ENCODE assay signal across 14 cellular contexts in the genomic region with DNA sequence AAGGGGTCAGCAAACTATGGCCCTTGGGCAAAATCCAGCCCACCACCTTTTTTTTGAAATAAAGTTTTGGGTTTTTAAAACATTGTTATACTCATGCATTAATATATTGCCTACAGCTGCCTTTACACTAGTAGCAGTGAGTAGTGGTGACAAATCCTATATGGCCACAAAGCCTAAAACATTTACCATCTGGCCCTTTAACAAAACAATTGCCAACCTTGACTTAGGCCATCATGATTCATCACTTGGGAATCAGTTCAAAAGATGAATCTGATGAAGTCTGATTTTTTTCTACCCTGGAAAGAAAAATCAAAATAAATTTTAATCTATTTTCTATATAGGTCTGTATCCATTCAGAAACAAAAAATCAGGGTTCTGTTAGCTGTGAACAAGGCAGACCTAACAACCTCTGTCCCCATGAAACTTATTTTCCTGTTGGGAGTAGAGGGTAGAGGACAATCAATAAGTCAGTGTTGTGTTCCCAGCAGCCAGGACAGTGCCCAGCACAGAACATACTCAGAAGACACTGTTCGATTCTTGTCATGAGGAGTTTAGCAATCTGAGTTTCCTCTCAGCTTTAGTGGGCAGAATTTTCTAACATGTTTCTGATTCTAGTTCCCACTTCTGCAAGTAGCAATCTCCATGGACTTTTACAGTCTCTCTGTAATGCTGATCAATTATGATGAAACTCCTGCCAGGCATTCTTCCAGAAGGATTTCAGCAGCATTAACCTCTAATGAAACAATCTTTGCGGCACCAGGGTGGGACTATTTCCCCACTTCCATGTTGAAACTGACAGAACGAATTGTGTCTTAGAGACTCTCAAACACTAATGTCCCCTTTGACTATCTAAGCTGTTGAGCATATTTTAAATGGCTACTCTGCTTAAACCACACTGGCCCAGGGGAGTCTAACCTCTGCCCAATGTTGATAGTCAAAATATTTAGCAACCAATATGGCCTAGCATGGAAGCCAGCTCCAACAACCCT.
DNase-seq lines count a peak whose midpoint lies in the region; ATAC-seq lines count a peak whose summit lies in the region.
"Had no signal": no experiment of that assay in that cellular context is flagged by ENCODE, and none has a peak within 500 bp of the region (broad histone marks: within the 10 kb centered on the region; RNA-seq: fewer than 3 reads in every experiment).

No MANE protein-coding gene starts in this region.

- H3K27ac Mint-ChIP-seq in effector memory CD8-positive, alpha-beta T cell, result no peak overlapping the region
- H3K27ac Mint-ChIP-seq: activated CD4-positive, alpha-beta T cell treated with anti-CD3 and anti-CD28 coated beads, Interleukin-2, amount 10 ng/mL, durations not matched to agents 7 days and 5 days; activated T-helper 2 cell treated with anti-CD3 and anti-CD28 coated beads, Interferon-gamma antibody, Interleukin-2, Interleukin-4, amounts not matched to agents 10 μg/mL and 5 μg/mL and 100 μg/mL, durations not matched to agents 14 hours and 24 hours and 36 hours; CD14-positive monocyte; stimulated activated naive CD8-positive, alpha-beta T cell treated with anti-CD3 and anti-CD28 coated beads, Interleukin-15, amount 100 ng/mL, for 72 hours had no signal

- no peaks in the 10 kb centered on the region for H3K36me3 Mint-ChIP-seq in effector memory CD8-positive, alpha-beta T cell (ENCODE audit: insufficient read depth)
- H3K36me3 Mint-ChIP-seq: CD14-positive monocyte had no signal

- no peaks in the 10 kb centered on the region for H3K27me3 ChIP-seq in H7 (ENCODE audit: control insufficient read depth, insufficient read depth, low read length)

- H3K9me3 Mint-ChIP-seq in effector memory CD8-positive, alpha-beta T cell, result peaks cover 2 to 6% of the 10 kb centered on the region in 2 donors

- H3K4me1 Mint-ChIP-seq in effector memory CD8-positive, alpha-beta T cell (ENCODE audit: low read depth in 2 of 2), result no peaks in the 10 kb centered on the region
- H3K4me1 Mint-ChIP-seq: activated CD4-positive, alpha-beta T cell treated with anti-CD3 and anti-CD28 coated beads, Interleukin-2, amount 10 ng/mL, durations not matched to agents 7 days and 5 days; stimulated activated naive CD8-positive, alpha-beta T cell treated with anti-CD3 and anti-CD28 coated beads, Interleukin-15, amount 100 ng/mL, for 72 hours had no signal

- H3K27me3 Mint-ChIP-seq in effector memory CD8-positive, alpha-beta T cell, result no peaks in the 10 kb centered on the region
- H3K27me3 Mint-ChIP-seq: activated CD4-positive, alpha-beta T cell treated with anti-CD3 and anti-CD28 coated beads, Interleukin-2, amount 10 ng/mL, durations not matched to agents 7 days and 5 days had no signal

- DNase-seq in AG20443 (ENCODE audit: low spot score) (peak; percentile 53), NCI-H446 treated with DMSO at 0.1 percent for 48 hours (lab: John Stamatoyannopoulos, UW) (peak; percentile 33), dermis blood vessel endothelial cell (peak; percentile 60), myocyte (ENCODE audit: low read depth) (peak; percentile 31), H7 (no peak)
- no peak for DNase-seq in NK-92 treated with Interleukin-12 subunit alpha and Interleukin-12 subunit beta, amount 100 ng/mL, for 24 hours (lab: John Stamatoyannopoulos, UW)
- DNase-seq in effector memory CD8-positive, alpha-beta T cell, result no peak
- DNase-seq: activated CD4-positive, alpha-beta T cell treated with anti-CD3 and anti-CD28 coated beads, Interleukin-2, amount 10 ng/mL, durations not matched to agents 7 days and 5 days; stimulated activated CD4-positive, alpha-beta T cell treated with anti-CD3 and anti-CD28 coated beads, Interleukin-4, amount 100 ng/mL, for 4 hours; stimulated activated naive CD8-positive, alpha-beta T cell treated with anti-CD3 and anti-CD28 coated beads, Interleukin-15, amount 100 ng/mL, for 72 hours; T-helper 2 cell had no signal

- H3K4me3 Mint-ChIP-seq in effector memory CD8-positive, alpha-beta T cell, result no peak overlapping the region
- H3K4me3 Mint-ChIP-seq: activated CD4-positive, alpha-beta T cell treated with anti-CD3 and anti-CD28 coated beads, Interleukin-2, amount 10 ng/mL, durations not matched to agents 7 days and 5 days; CD14-positive monocyte; stimulated activated naive CD8-positive, alpha-beta T cell treated with anti-CD3 and anti-CD28 coated beads, Interleukin-15, amount 100 ng/mL, for 72 hours had no signal

- H3K36me3 ChIP-seq in H7 (replicated peaks; ENCODE audit: control insufficient read depth, insufficient read depth, low read length), result no peaks in the 10 kb centered on the region

- ATAC-seq in effector memory CD8-positive, alpha-beta T cell (replicated peaks), result no peak
- no peak for ATAC-seq in HG02884 (IDR thresholded peaks at IDR 0.05; ENCODE audit: unreplicated experiment)
- ATAC-seq: stimulated activated naive CD8-positive, alpha-beta T cell treated with anti-CD3 and anti-CD28 coated beads, Interleukin-15, amount 100 ng/mL, for 72 hours had no signal

- no peak overlapping the region for H3K4me3 ChIP-seq in H7 (ENCODE audit: insufficient read depth, low read depth, low read length)

Comparison
In these comparisons a context has a peak if more than half of its experiments do, and no peak if none do; other contexts are left out.
1. DNase-seq: peak in AG20443 (single experiment), NCI-H446 treated with DMSO at 0.1 percent for 48 hours (single experiment), dermis blood vessel endothelial cell (single experiment) and myocyte (single experiment); none in NK-92 treated with Interleukin-12 subunit alpha and Interleukin-12 subunit beta, amount 100 ng/mL, for 24 hours (single experiment), H7 (single experiment) and effector memory CD8-positive, alpha-beta T cell (0 of 3).